9 cellular contexts compared by ENCODE assay signal in the genomic region with DNA sequence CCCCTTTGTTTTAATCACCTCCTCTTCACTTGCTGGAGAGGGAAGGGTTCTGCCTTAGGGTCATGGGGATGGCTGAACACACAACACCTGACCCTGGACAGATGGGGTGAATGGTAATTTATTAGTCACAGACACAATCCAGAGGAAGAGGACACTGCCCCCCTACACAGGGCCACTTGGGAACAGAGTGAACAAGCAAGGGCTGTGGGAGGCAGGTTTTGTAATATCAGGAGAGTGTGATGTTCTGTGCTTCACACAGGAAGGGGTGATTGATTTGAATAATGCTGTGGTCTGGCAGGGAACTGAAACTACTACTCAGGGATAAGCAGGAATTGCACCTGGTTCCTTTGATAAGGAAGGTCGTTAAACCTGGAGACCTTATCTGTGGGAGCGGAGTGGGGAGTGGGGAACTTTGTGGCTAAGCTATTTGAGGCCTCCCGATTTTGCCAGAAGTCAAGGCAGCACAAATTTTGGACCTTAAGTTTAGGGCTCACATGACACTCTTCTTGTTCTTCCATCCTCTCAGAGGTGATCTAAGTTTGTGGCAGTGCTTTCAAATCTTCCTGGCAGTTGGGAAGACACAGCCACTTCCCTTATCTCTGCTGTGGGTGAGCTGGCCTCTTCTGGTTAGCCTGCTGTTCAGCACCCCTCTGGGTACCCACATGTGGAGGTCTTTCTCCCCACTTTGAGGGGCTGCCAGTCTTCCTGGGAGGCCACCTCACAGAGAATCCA.
DNase-seq lines count a peak whose midpoint lies in the region; ATAC-seq and FAIRE-seq lines count a peak whose summit lies in the region.
"Had no signal": no experiment of that assay in that cellular context is flagged by ENCODE, and none has a peak within 500 bp of the region (broad histone marks: within the 10 kb centered on the region; RNA-seq: fewer than 3 reads in every experiment).

No MANE protein-coding gene starts in this region.

- CTCF ChIA-PET in T-cell (lab: Charles Lee), result no interaction called here

- no peaks in the 10 kb centered on the region for H3K36me3 Mint-ChIP-seq in T-cell

- FAIRE-seq in HTR-8/SVneo (lab: Jason Lieb, UNC), result no peak
- FAIRE-seq: astrocyte had no signal

- H3K4me1 Mint-ChIP-seq in T-cell, result peaks cover 0 to 9% (median 0%) of the 10 kb centered on the region in 3 donors

- POLR2A ChIA-PET in T-cell (lab: Charles Lee), result no interaction called here

- no peaks in the 10 kb centered on the region for H3K9me3 Mint-ChIP-seq in T-cell

- H3K4me3 Mint-ChIP-seq in T-cell, result no peak overlapping the region

- H3K27me3 Mint-ChIP-seq in T-cell, result peaks cover 4 to 5% of the 10 kb centered on the region in 2 donors

- H3K27ac Mint-ChIP-seq in T-cell, result no peak overlapping the region

- DNase-seq in DMS153 (lab: John Stamatoyannopoulos, UW) (peak; percentile 54), OCI-M1 (lab: John Stamatoyannopoulos, UW) (peak; percentile 99), left kidney (ENCODE audit: low read depth, low spot score) (peak; percentile 69), HTR-8/SVneo (ENCODE audit: insufficient read length, low spot score) (no peak), T-cell (no peak), NCI-H446 (lab: John Stamatoyannopoulos, UW) (no peak), posterior vena cava (ENCODE audit: low spot score) (no peak)

- intact Hi-C loops in posterior vena cava (cut with DNase I), result no loop called here

- ATAC-seq in GM21786 (IDR thresholded peaks at IDR 0.05; ENCODE audit: unreplicated experiment) (peak; percentile 60), T-cell (replicated peaks in 1 of 4) (no peak)

Comparison
In these comparisons a context has a peak if more than half of its experiments do, and no peak if none do; other contexts are left out.
1. DNase-seq: peak in DMS153 (single experiment), OCI-M1 (single experiment) and left kidney (single experiment); none in HTR-8/SVneo (single experiment), T-cell (0 of 34), NCI-H446 (0 of 2) and posterior vena cava (single experiment).